11 cellular contexts compared by ENCODE assay signal in the genomic region with DNA sequence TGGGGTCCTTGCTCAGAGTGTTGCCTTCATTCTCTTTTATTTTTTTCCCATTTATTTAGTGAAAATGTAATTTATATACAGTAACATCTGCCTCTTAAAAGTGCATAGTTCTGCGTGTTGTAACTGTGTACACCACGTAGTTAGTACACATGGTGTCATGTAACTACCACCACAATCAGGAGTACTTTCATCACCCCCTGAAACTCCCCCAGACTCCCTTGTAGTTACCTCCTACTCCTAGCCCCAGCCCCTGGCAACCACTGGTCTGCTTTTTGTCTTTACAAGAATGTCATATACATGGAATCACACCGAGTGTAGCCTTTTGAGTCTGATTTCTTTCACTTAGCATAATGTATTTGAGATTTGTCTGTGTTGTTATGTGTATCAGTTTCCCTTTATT.
"Had no signal": no experiment of that assay in that cellular context is flagged by ENCODE, and none has a peak within 500 bp of the region (broad histone marks: within the 10 kb centered on the region; RNA-seq: fewer than 3 reads in every experiment).

No MANE protein-coding gene starts in this region.

- H3K27ac Mint-ChIP-seq: activated CD4-positive, alpha-beta T cell treated with anti-CD3 and anti-CD28 coated beads, Interleukin-2, amount 10 ng/mL, durations not matched to agents 7 days and 5 days; T-helper 1 cell treated with Interleukin-12 subunit alpha and Interleukin-12 subunit beta and Interleukin-4 antibody, amounts not matched to agents 30 μg/mL and 1 μg/mL, for 36 hours had no signal

- H3K27ac ChIP-seq: skin epidermis had no signal

- H3K27me3 Mint-ChIP-seq: activated CD4-positive, alpha-beta T cell treated with anti-CD3 and anti-CD28 coated beads, Interleukin-2, amount 10 ng/mL, durations not matched to agents 7 days and 5 days had no signal

- H3K27me3 ChIP-seq: gastroesophageal sphincter, transverse colon had no signal

- H3K9me3 Mint-ChIP-seq: activated CD4-positive, alpha-beta T cell treated with anti-CD3 and anti-CD28 coated beads, Interleukin-2, amount 10 ng/mL, durations not matched to agents 7 days and 5 days; T-helper 1 cell treated with Interleukin-12 subunit alpha and Interleukin-12 subunit beta and Interleukin-4 antibody, amounts not matched to agents 30 μg/mL and 1 μg/mL, for 36 hours had no signal

- DNase-seq: activated CD4-positive, alpha-beta T cell treated with anti-CD3 and anti-CD28 coated beads, Interleukin-2, amount 10 ng/mL, durations not matched to agents 7 days and 5 days; activated CD4-positive, CD25-positive, alpha-beta regulatory T cell; activated CD8-positive, alpha-beta memory T cell treated with anti-CD3 and anti-CD28 coated beads for 24 hours; activated naive CD4-positive, alpha-beta T cell treated with anti-CD3 and anti-CD28 coated beads, Interleukin-2, amount 50 U/mL, for 16 hours; anterior cingulate cortex; SHP77 treated with DMSO at 0.1 percent for 48 hours; substantia nigra; transverse colon had no signal

- H3K36me3 ChIP-seq: gastroesophageal sphincter, transverse colon had no signal

- ATAC-seq: gastroesophageal sphincter had no signal

- H3K4me3 ChIP-seq: gastroesophageal sphincter, skin epidermis, transverse colon had no signal

- H3K9me3 ChIP-seq: gastroesophageal sphincter, transverse colon had no signal

- H3K4me3 Mint-ChIP-seq: activated CD4-positive, alpha-beta T cell treated with anti-CD3 and anti-CD28 coated beads, Interleukin-2, amount 10 ng/mL, durations not matched to agents 7 days and 5 days; T-helper 1 cell treated with Interleukin-12 subunit alpha and Interleukin-12 subunit beta and Interleukin-4 antibody, amounts not matched to agents 30 μg/mL and 1 μg/mL, for 36 hours had no signal
